20 cellular contexts compared by ENCODE assay signal in genomic region chr5:150073086-150073625, GRCh38. TPM values are rescaled to one million over a fixed set of nuclear protein-coding genes. Genes with fewer than 3 reads are reported as not detected.
DNase-seq lines count a peak whose midpoint lies in the region; TF ChIP-seq lines count a peak whose summit lies in the region.
"Had no signal": no experiment of that assay in that cellular context is flagged by ENCODE, and none has a peak within 500 bp of the region (broad histone marks: within the 10 kb centered on the region; RNA-seq: fewer than 3 reads in every experiment).

No MANE protein-coding gene starts in this region.

- CTCF ChIA-PET in activated naive CD4-positive, alpha-beta T cell treated with anti-CD3 and anti-CD28 coated beads, Interleukin-2, amount 10 ng/mL, durations not matched to agents 7 days and 5 days (lab: Charles Lee), result no interaction called here
- CTCF ChIA-PET in activated CD4-positive, alpha-beta T cell treated with anti-CD3 and anti-CD28 coated beads, Interleukin-2, amount 10 ng/mL, durations not matched to agents 7 days and 5 days (lab: Charles Lee), result interaction anchor here (0.9 to 1.5 kb wide), 2 partner anchors 14 to 23 kb away, joined by 3 read pairs; no protein-coding TSS in a partner anchor

- H3K9me3 ChIP-seq in spleen, result no peaks in the 10 kb centered on the region

- H3K4me3 ChIP-seq in coronary artery (no peak overlapping the region), spleen (no peak overlapping the region)
- H3K4me3 ChIP-seq: GM12878 had no signal

- peak; percentile 17 for DNase-seq in activated naive CD4-positive, alpha-beta T cell treated with anti-CD3 and anti-CD28 coated beads, Interleukin-2, amount 10 ng/mL, durations not matched to agents 7 days and 5 days
- DNase-seq in activated naive CD4-positive, alpha-beta T cell (lab: John Stamatoyannopoulos, UW), result no peak
- DNase-seq in coronary artery (ENCODE audit: low spot score), result peak; percentile 58
- DNase-seq in spleen, result peak; percentile 54
- no peak for DNase-seq in cerebellar cortex (ENCODE audit: low spot score)
- DNase-seq in activated CD4-positive, alpha-beta T cell treated with anti-CD3 and anti-CD28 coated beads, Interleukin-2, amount 10 ng/mL, durations not matched to agents 7 days and 5 days, result no peak
- no peak for DNase-seq in activated CD4-positive, alpha-beta T cell treated with anti-CD3 and anti-CD28 coated beads for 48 hours
- DNase-seq: C1 segment of cervical spinal cord, DMS 273 treated with DMSO at 0.1 percent for 48 hours, GDM1, GOT3, HFFc6, KG1, NCI-H1436, NCI-H2029 treated with DMSO at 0.1 percent for 48 hours, NCI-H2171 treated with DMSO at 0.1 percent for 48 hours, NCI-H446 treated with DMSO at 0.1 percent for 48 hours, RPMI8226 had no signal

- H3K4me1 ChIP-seq in spleen, result peaks cover 0 to 14% (median 3%) of the 10 kb centered on the region in 6 donors

- H3K27ac ChIP-seq in coronary artery (no peak overlapping the region), spleen (no peak overlapping the region)

- no peak overlapping the region for H3K27ac Mint-ChIP-seq in activated naive CD4-positive, alpha-beta T cell treated with anti-CD3 and anti-CD28 coated beads, Interleukin-2, amount 10 ng/mL, durations not matched to agents 7 days and 5 days
- H3K27ac Mint-ChIP-seq in activated CD4-positive, alpha-beta T cell treated with anti-CD3 and anti-CD28 coated beads, Interleukin-2, amount 10 ng/mL, durations not matched to agents 7 days and 5 days, result no peak overlapping the region
- H3K27ac Mint-ChIP-seq: HFFc6 had no signal

- intact Hi-C loops in spleen (cut with DNase I; ENCODE audit: low total_unique reads), result no loop called here

- no peaks in the 10 kb centered on the region for H3K9me3 Mint-ChIP-seq in activated naive CD4-positive, alpha-beta T cell treated with anti-CD3 and anti-CD28 coated beads, Interleukin-2, amount 10 ng/mL, durations not matched to agents 7 days and 5 days
- H3K9me3 Mint-ChIP-seq in activated CD4-positive, alpha-beta T cell treated with anti-CD3 and anti-CD28 coated beads, Interleukin-2, amount 10 ng/mL, durations not matched to agents 7 days and 5 days, result no peaks in the 10 kb centered on the region
- H3K9me3 Mint-ChIP-seq: HFFc6 had no signal

- H3K27me3 Mint-ChIP-seq in activated naive CD4-positive, alpha-beta T cell treated with anti-CD3 and anti-CD28 coated beads, Interleukin-2, amount 10 ng/mL, durations not matched to agents 7 days and 5 days, result peaks cover 7% of the 10 kb centered on the region
- no peaks in the 10 kb centered on the region for H3K27me3 Mint-ChIP-seq in activated CD4-positive, alpha-beta T cell treated with anti-CD3 and anti-CD28 coated beads, Interleukin-2, amount 10 ng/mL, durations not matched to agents 7 days and 5 days

- H3K36me3 ChIP-seq in spleen, result peaks cover 0 to 54% (median 0%) of the 10 kb centered on the region in 6 donors

- no peaks in the 10 kb centered on the region for H3K4me1 Mint-ChIP-seq in activated naive CD4-positive, alpha-beta T cell treated with anti-CD3 and anti-CD28 coated beads, Interleukin-2, amount 10 ng/mL, durations not matched to agents 7 days and 5 days
- peaks cover 3% of the 10 kb centered on the region for H3K4me1 Mint-ChIP-seq in activated CD4-positive, alpha-beta T cell treated with anti-CD3 and anti-CD28 coated beads, Interleukin-2, amount 10 ng/mL, durations not matched to agents 7 days and 5 days

- POLR2A ChIA-PET in activated CD4-positive, alpha-beta T cell treated with anti-CD3 and anti-CD28 coated beads, Interleukin-2, amount 10 ng/mL, durations not matched to agents 7 days and 5 days (lab: Charles Lee), result no interaction called here

- H3K36me3 Mint-ChIP-seq in activated naive CD4-positive, alpha-beta T cell treated with anti-CD3 and anti-CD28 coated beads, Interleukin-2, amount 10 ng/mL, durations not matched to agents 7 days and 5 days, result no peaks in the 10 kb centered on the region
- H3K36me3 Mint-ChIP-seq in activated CD4-positive, alpha-beta T cell treated with anti-CD3 and anti-CD28 coated beads, Interleukin-2, amount 10 ng/mL, durations not matched to agents 7 days and 5 days (ENCODE audit: low read depth), result no peaks in the 10 kb centered on the region

- no peak overlapping the region for H3K4me3 Mint-ChIP-seq in activated naive CD4-positive, alpha-beta T cell treated with anti-CD3 and anti-CD28 coated beads, Interleukin-2, amount 10 ng/mL, durations not matched to agents 7 days and 5 days
- no peak overlapping the region for H3K4me3 Mint-ChIP-seq in activated CD4-positive, alpha-beta T cell treated with anti-CD3 and anti-CD28 coated beads, Interleukin-2, amount 10 ng/mL, durations not matched to agents 7 days and 5 days
- H3K4me3 Mint-ChIP-seq: HFFc6 had no signal

- TF ChIP-seq CTCF in coronary artery (IDR thresholded peaks at IDR 0.05) (no peak), spleen (IDR thresholded peaks at IDR 0.05 in 8 of 11, conservative IDR thresholded peaks at IDR 0.05 in 3 of 11) (no peak)

- TF ChIP-seq POLR2A in spleen (IDR thresholded peaks at IDR 0.05), result no peak

- H3K27me3 ChIP-seq in spleen (replicated peaks in 1 of 7), result no peaks in the 10 kb centered on the region

- WGBS in spleen, 5 donors, result 66 to 92% (median 84%) methylated on average over 5 of the region's 5 CpGs

RNA-seq across cellular contexts. Expression of gene CSF1R, which starts 13.2 kb away (rescaled TPM):
- 100 to 1,000 TPM; 285 to 429 (median 312) TPM for total RNA-seq in spleen
- 10 to 100 TPM; 23.1 to 30.1 (median 28.2) TPM for polyA plus RNA-seq in spleen
- under 1 TPM; 0.08 to 0.15 TPM for total RNA-seq in activated CD4-positive, alpha-beta T cell treated with anti-CD3 and anti-CD28 coated beads, Interleukin-2, amount 10 ng/mL, durations not matched to agents 7 days and 5 days
- total RNA-seq: A673 had no signal

Comparison
In these comparisons a context has a peak if more than half of its experiments do, and no peak if none do; other contexts are left out.
1. DNase-seq: peak in activated naive CD4-positive, alpha-beta T cell treated with anti-CD3 and anti-CD28 coated beads, Interleukin-2, amount 10 ng/mL, durations not matched to agents 7 days and 5 days (single experiment), coronary artery (single experiment) and spleen (single experiment); none in activated naive CD4-positive, alpha-beta T cell (0 of 4), cerebellar cortex (single experiment), activated CD4-positive, alpha-beta T cell treated with anti-CD3 and anti-CD28 coated beads, Interleukin-2, amount 10 ng/mL, durations not matched to agents 7 days and 5 days (single experiment) and activated CD4-positive, alpha-beta T cell treated with anti-CD3 and anti-CD28 coated beads for 48 hours (single experiment).
2. RNA of gene CSF1R, which starts 13.2 kb away (total RNA-seq): 285 to 429 TPM in spleen; 0.08 to 0.15 TPM in activated CD4-positive, alpha-beta T cell treated with anti-CD3 and anti-CD28 coated beads, Interleukin-2, amount 10 ng/mL, durations not matched to agents 7 days and 5 days; every median in the first group is over 100 times any median in the second.